In genomic region chr19:49114630-49115363, GRCh38 we compare ENCODE assay signal across 1 cellular context.
TF ChIP-seq lines count a peak whose summit lies in the region.

No MANE protein-coding gene starts in this region.

TF ChIP-seq in K562, 482 proteins besides CTCF, POLR2A, EP300 and RAD21 (continued from another document):
- peak; percentile 67; the same call in 1 of the 2 replicates for TF ChIP-seq ZBTB9 (CRISPR knock-in tag; IDR thresholded peaks at IDR 0.05)
- no peak for TF ChIP-seq ZNF274 (IDR thresholded peaks at IDR 0.05; ENCODE audit: borderline replicate concordance, low read depth, low read length)
